In the genomic region with DNA sequence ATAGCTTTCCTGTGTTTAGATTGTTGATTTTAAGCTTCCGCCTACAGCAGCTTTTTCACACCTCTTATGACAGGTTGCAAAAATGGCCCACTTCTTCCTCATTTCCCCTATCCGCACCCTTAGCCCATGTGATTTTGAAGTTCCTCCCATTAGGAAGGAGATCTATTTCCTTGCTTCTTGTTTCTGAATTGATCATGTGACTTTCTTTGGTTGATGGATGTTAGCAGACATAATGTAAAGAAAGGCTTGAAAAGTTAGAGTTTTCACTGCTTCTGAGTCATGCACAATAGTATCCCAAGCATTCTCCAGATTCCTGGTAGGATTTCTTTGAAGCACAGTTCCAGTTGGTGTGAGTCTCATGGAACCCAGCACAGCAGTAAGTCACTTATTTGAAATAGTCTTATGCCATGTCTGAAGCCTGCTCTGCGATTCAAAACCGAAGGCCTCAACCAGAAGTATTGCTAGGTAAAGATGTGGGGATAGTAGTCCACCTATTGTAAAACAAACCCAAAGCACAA, we compare ENCODE assay signal across 16 cellular contexts.
A peak's percentile ranks its signal among the peaks of the same experiment; 100 is the strongest.
DNase-seq lines count a peak whose midpoint lies in the region; TF ChIP-seq lines count a peak whose summit lies in the region.
"Had no signal": no experiment of that assay in that cellular context is flagged by ENCODE, and none has a peak within 500 bp of the region (broad histone marks: within the 10 kb centered on the region; RNA-seq: fewer than 3 reads in every experiment).

No MANE protein-coding gene starts in this region.

- no peaks in the 10 kb centered on the region for H4K20me1 ChIP-seq in smooth muscle cell (ENCODE audit: low read depth)

- H3K9me3 ChIP-seq in smooth muscle cell (replicated peaks; ENCODE audit: low read depth) (no peaks in the 10 kb centered on the region), colonic mucosa (no peaks in the 10 kb centered on the region)
- H3K9me3 ChIP-seq: HAP-1 had no signal

- H3K4me3 ChIP-seq in smooth muscle cell, result no peak overlapping the region
- H3K4me3 ChIP-seq in colonic mucosa, result no peak overlapping the region
- H3K4me3 ChIP-seq: GM12878, HAP-1 had no signal

- WGBS in smooth muscle cell (ENCODE audit: low lambda C conversion rate), result 75% methylated on average over 4 of the region's 4 CpGs

- H3K4me2 ChIP-seq in smooth muscle cell, result peak overlapping the region; percentile 27

- DNase-seq in GM03348 (ENCODE audit: low spot score), result peak; percentile 29
- peak; percentile 28 for DNase-seq in amniotic epithelial cell (ENCODE audit: low read depth)
- DNase-seq in kidney tubule cell (ENCODE audit: low spot score), result peak; percentile 77
- DNase-seq in smooth muscle cell (lab: John Stamatoyannopoulos, UW; ENCODE audit: unreplicated experiment), result no peak
- no peak for DNase-seq in NCI-H2196 treated with DMSO at 0.1 percent for 48 hours (lab: John Stamatoyannopoulos, UW; ENCODE audit: unreplicated experiment)
- no peak for DNase-seq in colonic mucosa
- no peak for DNase-seq in activated CD4-positive, alpha-beta T cell treated with anti-CD3 and anti-CD28 coated beads, Interleukin-2, amount 50 U/mL, for 1 hour
- DNase-seq: C1 segment of cervical spinal cord; COR-L47; NCI-H1092; NCI-H2107; NCI-H345; NCI-H526 treated with DMSO at 0.1 percent for 48 hours; NK-92 treated with Interleukin-12 subunit alpha and Interleukin-12 subunit beta, amount 100 ng/mL, for 24 hours had no signal

- H3K36me3 ChIP-seq in smooth muscle cell (ENCODE audit: low read depth) (no peaks in the 10 kb centered on the region), colonic mucosa (no peaks in the 10 kb centered on the region)
- H3K36me3 ChIP-seq: HAP-1 had no signal

- H3K9ac ChIP-seq in smooth muscle cell (ENCODE audit: low read depth) (no peak overlapping the region), colonic mucosa (ENCODE audit: low read depth in 2 of 2, low read length in 2 of 2) (no peak overlapping the region)

- no peaks in the 10 kb centered on the region for H3F3A ChIP-seq in smooth muscle cell (ENCODE audit: low read depth)

- intact Hi-C loops in colonic mucosa (cut with DNase I), result no loop called here

- H3K27me3 ChIP-seq in smooth muscle cell (ENCODE audit: low read depth) (no peaks in the 10 kb centered on the region), colonic mucosa (no peaks in the 10 kb centered on the region)

- peaks cover 9% of the 10 kb centered on the region for H3K4me1 ChIP-seq in smooth muscle cell (ENCODE audit: low read depth)
- H3K4me1 ChIP-seq in colonic mucosa, result no peaks in the 10 kb centered on the region
- H3K4me1 ChIP-seq: HAP-1 had no signal

- H3K79me2 ChIP-seq in smooth muscle cell (ENCODE audit: low read depth), result no peaks in the 10 kb centered on the region

- peak overlapping the region; percentile 35 for H3K27ac ChIP-seq in smooth muscle cell (ENCODE audit: low read depth)
- H3K27ac ChIP-seq in colonic mucosa, result no peak overlapping the region

- no peak for TF ChIP-seq CTCF in smooth muscle cell (IDR thresholded peaks at IDR 0.05; ENCODE audit: borderline replicate concordance, insufficient read depth, poor library complexity, severe bottlenecking)
- no peak for TF ChIP-seq CTCF in colonic mucosa (IDR thresholded peaks at IDR 0.05)

- H2AFZ ChIP-seq in smooth muscle cell (ENCODE audit: low read depth), result no peak overlapping the region

Comparison
In these comparisons a context has a peak if more than half of its experiments do, and no peak if none do; other contexts are left out.
1. DNase-seq: peak in GM03348 (single experiment), amniotic epithelial cell (single experiment) and kidney tubule cell (single experiment); none in smooth muscle cell (single experiment), NCI-H2196 treated with DMSO at 0.1 percent for 48 hours (single experiment), colonic mucosa (single experiment) and activated CD4-positive, alpha-beta T cell treated with anti-CD3 and anti-CD28 coated beads, Interleukin-2, amount 50 U/mL, for 1 hour (single experiment).